ENCODE assay signal across 3 cellular contexts in genomic region chr5:40735609-40736008, GRCh38.
TF ChIP-seq lines count a peak whose summit lies in the region.

No MANE protein-coding gene starts in this region.

TF ChIP-seq in SK-N-SH, 30 proteins besides CTCF, POLR2A, EP300 and RAD21:
- TF ChIP-seq MEF2A (IDR thresholded peaks at IDR 0.05; ENCODE audit: borderline replicate concordance, low read depth), result no peak
- TF ChIP-seq POLR2AphosphoS5 (IDR thresholded peaks at IDR 0.05; ENCODE audit: low read depth, low read length), result no peak
- no peak for TF ChIP-seq MXI1 (IDR thresholded peaks at IDR 0.05; ENCODE audit: low read depth, low read length)
- TF ChIP-seq RXRA (IDR thresholded peaks at IDR 0.05; ENCODE audit: borderline replicate concordance, low read depth), result no peak
- TF ChIP-seq FOSL2 (IDR thresholded peaks at IDR 0.05; ENCODE audit: borderline replicate concordance, low read depth), result no peak

TF ChIP-seq in SK-N-SH treated with all-trans-retinoic acid at 6 μM for 48 hours, 23 proteins besides CTCF, POLR2A, EP300 and RAD21:
- TF ChIP-seq ZNF70 (CRISPR knock-in tag; IDR thresholded peaks at IDR 0.05), result no peak
- TF ChIP-seq CSRNP3 (CRISPR knock-in tag; IDR thresholded peaks at IDR 0.05), result no peak
- TF ChIP-seq ZC3H10 (CRISPR knock-in tag; IDR thresholded peaks at IDR 0.05), result no peak
- no peak for TF ChIP-seq ZFP30 (CRISPR knock-in tag; IDR thresholded peaks at IDR 0.05)
- no peak for TF ChIP-seq GLIS3 (CRISPR knock-in tag; IDR thresholded peaks at IDR 0.05)
- TF ChIP-seq CSDC2 (CRISPR knock-in tag; IDR thresholded peaks at IDR 0.05), result no peak
- no peak for TF ChIP-seq ZFP3 (CRISPR knock-in tag; IDR thresholded peaks at IDR 0.05)
- no peak for TF ChIP-seq TOX (CRISPR knock-in tag; IDR thresholded peaks at IDR 0.05; ENCODE audit: borderline replicate concordance)
- no peak for TF ChIP-seq PPARA (CRISPR knock-in tag; IDR thresholded peaks at IDR 0.05; ENCODE audit: borderline replicate concordance)
- TF ChIP-seq SNAI2 (CRISPR knock-in tag; IDR thresholded peaks at IDR 0.05), result no peak
- TF ChIP-seq ISL1 (CRISPR knock-in tag; IDR thresholded peaks at IDR 0.05), result no peak
- TF ChIP-seq, protein P1, sequence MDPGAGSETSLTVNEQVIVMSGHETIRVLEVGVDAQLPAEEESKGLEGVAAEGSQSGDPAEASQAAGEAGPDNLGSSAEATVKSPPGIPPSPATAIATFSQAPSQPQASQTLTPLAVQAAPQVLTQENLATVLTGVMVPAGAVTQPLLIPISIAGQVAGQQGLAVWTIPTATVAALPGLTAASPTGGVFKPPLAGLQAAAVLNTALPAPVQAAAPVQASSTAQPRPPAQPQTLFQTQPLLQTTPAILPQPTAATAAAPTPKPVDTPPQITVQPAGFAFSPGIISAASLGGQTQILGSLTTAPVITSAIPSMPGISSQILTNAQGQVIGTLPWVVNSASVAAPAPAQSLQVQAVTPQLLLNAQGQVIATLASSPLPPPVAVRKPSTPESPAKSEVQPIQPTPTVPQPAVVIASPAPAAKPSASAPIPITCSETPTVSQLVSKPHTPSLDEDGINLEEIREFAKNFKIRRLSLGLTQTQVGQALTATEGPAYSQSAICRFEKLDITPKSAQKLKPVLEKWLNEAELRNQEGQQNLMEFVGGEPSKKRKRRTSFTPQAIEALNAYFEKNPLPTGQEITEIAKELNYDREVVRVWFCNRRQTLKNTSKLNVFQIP (CRISPR knock-in tag; IDR thresholded peaks at IDR 0.05; ENCODE audit: borderline replicate concordance, low read depth), result no peak
- TF ChIP-seq, protein P2, sequence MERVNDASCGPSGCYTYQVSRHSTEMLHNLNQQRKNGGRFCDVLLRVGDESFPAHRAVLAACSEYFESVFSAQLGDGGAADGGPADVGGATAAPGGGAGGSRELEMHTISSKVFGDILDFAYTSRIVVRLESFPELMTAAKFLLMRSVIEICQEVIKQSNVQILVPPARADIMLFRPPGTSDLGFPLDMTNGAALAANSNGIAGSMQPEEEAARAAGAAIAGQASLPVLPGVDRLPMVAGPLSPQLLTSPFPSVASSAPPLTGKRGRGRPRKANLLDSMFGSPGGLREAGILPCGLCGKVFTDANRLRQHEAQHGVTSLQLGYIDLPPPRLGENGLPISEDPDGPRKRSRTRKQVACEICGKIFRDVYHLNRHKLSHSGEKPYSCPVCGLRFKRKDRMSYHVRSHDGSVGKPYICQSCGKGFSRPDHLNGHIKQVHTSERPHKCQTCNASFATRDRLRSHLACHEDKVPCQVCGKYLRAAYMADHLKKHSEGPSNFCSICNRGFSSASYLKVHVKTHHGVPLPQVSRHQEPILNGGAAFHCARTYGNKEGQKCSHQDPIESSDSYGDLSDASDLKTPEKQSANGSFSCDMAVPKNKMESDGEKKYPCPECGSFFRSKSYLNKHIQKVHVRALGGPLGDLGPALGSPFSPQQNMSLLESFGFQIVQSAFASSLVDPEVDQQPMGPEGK (CRISPR knock-in tag; IDR thresholded peaks at IDR 0.05; ENCODE audit: borderline replicate concordance), result no peak
- TF ChIP-seq OSR1 (CRISPR knock-in tag; IDR thresholded peaks at IDR 0.05), result no peak

TF ChIP-seq in K562, 482 proteins besides CTCF, POLR2A, EP300 and RAD21:
- TF ChIP-seq ZNF586 (CRISPR knock-in tag; conservative IDR thresholded peaks at IDR 0.05), result no peak
- TF ChIP-seq TCF3 (CRISPR knock-in tag; IDR thresholded peaks at IDR 0.05), result peak; percentile 62
- TF ChIP-seq CBFA2T3 (IDR thresholded peaks at IDR 0.05), result peak; percentile 54
- no peak for TF ChIP-seq SNRNP70 (optimal IDR thresholded peaks at IDR 0.05; ENCODE audit: low read depth, low read length)
- no peak for TF ChIP-seq CTCFL (IDR thresholded peaks at IDR 0.05; ENCODE audit: borderline replicate concordance, insufficient read depth, low read depth, low read length, poor library complexity, severe bottlenecking)
- TF ChIP-seq, protein P3, sequence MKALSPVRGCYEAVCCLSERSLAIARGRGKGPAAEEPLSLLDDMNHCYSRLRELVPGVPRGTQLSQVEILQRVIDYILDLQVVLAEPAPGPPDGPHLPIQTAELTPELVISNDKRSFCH (CRISPR knock-in tag; IDR thresholded peaks at IDR 0.05), result no peak
- TF ChIP-seq, protein P3 (tag; IDR thresholded peaks at IDR 0.05), result peak; percentile 99
- TF ChIP-seq, protein P4, sequence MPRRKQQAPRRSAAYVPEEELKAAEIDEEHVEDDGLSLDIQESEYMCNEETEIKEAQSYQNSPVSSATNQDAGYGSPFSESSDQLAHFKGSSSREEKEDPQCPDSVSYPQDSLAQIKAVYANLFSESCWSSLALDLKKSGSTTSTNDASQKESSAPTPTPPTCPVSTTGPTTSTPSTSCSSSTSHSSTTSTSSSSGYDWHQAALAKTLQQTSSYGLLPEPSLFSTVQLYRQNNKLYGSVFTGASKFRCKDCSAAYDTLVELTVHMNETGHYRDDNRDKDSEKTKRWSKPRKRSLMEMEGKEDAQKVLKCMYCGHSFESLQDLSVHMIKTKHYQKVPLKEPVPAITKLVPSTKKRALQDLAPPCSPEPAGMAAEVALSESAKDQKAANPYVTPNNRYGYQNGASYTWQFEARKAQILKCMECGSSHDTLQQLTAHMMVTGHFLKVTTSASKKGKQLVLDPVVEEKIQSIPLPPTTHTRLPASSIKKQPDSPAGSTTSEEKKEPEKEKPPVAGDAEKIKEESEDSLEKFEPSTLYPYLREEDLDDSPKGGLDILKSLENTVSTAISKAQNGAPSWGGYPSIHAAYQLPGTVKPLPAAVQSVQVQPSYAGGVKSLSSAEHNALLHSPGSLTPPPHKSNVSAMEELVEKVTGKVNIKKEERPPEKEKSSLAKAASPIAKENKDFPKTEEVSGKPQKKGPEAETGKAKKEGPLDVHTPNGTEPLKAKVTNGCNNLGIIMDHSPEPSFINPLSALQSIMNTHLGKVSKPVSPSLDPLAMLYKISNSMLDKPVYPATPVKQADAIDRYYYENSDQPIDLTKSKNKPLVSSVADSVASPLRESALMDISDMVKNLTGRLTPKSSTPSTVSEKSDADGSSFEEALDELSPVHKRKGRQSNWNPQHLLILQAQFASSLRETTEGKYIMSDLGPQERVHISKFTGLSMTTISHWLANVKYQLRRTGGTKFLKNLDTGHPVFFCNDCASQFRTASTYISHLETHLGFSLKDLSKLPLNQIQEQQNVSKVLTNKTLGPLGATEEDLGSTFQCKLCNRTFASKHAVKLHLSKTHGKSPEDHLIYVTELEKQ (CRISPR knock-in tag; IDR thresholded peaks at IDR 0.05), result no peak
